In genomic region chr4:143869925-143870324, GRCh38 we compare ENCODE assay signal across 7 cellular contexts. TPM values are rescaled to one million over a fixed set of nuclear protein-coding genes. Genes with fewer than 3 reads are reported as not detected.
"Had no signal": no experiment of that assay in that cellular context is flagged by ENCODE, and none has a peak within 500 bp of the region (broad histone marks: within the 10 kb centered on the region; RNA-seq: fewer than 3 reads in every experiment).

No MANE protein-coding gene starts in this region.

RNA-seq across cellular contexts. Expression of gene GYPE, which starts 35.4 kb away (rescaled TPM):
- total RNA-seq: neural crest cell, osteocyte, ovary, progenitor cell of endocrine pancreas, renal cortical epithelial cell, smooth muscle cell had no signal
- polyA plus RNA-seq: neural cell, smooth muscle cell had no signal
